Comparison of ENCODE assay signal across 18 cellular contexts in genomic region chr19:41956621-41957020, GRCh38. TPM values are rescaled to one million over a fixed set of nuclear protein-coding genes. Genes with fewer than 3 reads are reported as not detected.
A peak's percentile ranks its signal among the peaks of the same experiment; 100 is the strongest.
DNase-seq lines count a peak whose midpoint lies in the region; ATAC-seq and TF ChIP-seq lines count a peak whose summit lies in the region.
"Had no signal": no experiment of that assay in that cellular context is flagged by ENCODE, and none has a peak within 500 bp of the region (broad histone marks: within the 10 kb centered on the region; RNA-seq: fewer than 3 reads in every experiment).

No MANE protein-coding gene starts in this region.

- no TSS peak for BruUV-seq in IMR-90 (replicated peaks; lab: Mats Ljungman, UMichigan)

- H2BK20ac ChIP-seq in IMR-90 (ENCODE audit: low read depth, low read length) = no peak overlapping the region

- DNase-seq in IMR-90 = no peak
- DNase-seq in neural progenitor cell (ENCODE audit: low spot score) = no peak
- DNase-seq in naive thymus-derived CD4-positive, alpha-beta T cell = no peak
- no peak for DNase-seq in NCI-H226
- no peak for DNase-seq in aorta
- DNase-seq: DMS53, HCEC 1CT, KBM-7, MV-4-11, NCI-H1417, NCI-H187 treated with DMSO at 0.1 percent for 48 hours, NCI-H446 treated with DMSO at 0.1 percent for 48 hours, NCI-H82, Right ventricle myocardium superior, SK-N-SH had no signal

- dilution Hi-C loops in IMR-90 (cut with HindIII; ENCODE audit: low sequenced_read_pairs, unreplicated experiment) = no loop called here

- H3K23ac ChIP-seq in IMR-90 (ENCODE audit: low read depth, low read length) = no peak overlapping the region

- CTCF ChIA-PET in IMR-90 (lab: Yijun Ruan, JAX) = no interaction called here
- CTCF ChIA-PET in naive thymus-derived CD4-positive, alpha-beta T cell (lab: Charles Lee) = interaction anchor here (0.7 kb wide), 1 partner anchor 96 kb away, joined by 6 read pairs; the partner anchor contains the start of gene RPS19

- H4K8ac ChIP-seq in IMR-90 (ENCODE audit: low read depth in 2 of 2, low read length in 2 of 2) = no peak overlapping the region

- H3K36me3 ChIP-seq in BLaER1 (peaks cover 14% of the 10 kb centered on the region; the same call in 1 of the 2 replicates), IMR-90 (ENCODE audit: control insufficient read depth, insufficient read depth, low read length) (peaks cover 10% of the 10 kb centered on the region; the same call in 1 of the 2 replicates), duodenal mucosa (ENCODE audit: control insufficient read depth in 1 of 2, insufficient read depth in 2 of 2, low read length in 2 of 2) (peaks cover 0 to 6% of the 10 kb centered on the region in 2 donors), neural progenitor cell (no peaks in the 10 kb centered on the region), aorta (ENCODE audit: control insufficient read depth in 1 of 2, insufficient read depth in 2 of 2, low read length in 1 of 2) (peaks cover 0 to 3% of the 10 kb centered on the region in 2 donors)
- H3K36me3 ChIP-seq in naive thymus-derived CD4-positive, alpha-beta T cell (ENCODE audit: control insufficient read depth in 2 of 3, insufficient read depth in 3 of 3, low read length in 3 of 3) = peaks cover 0 to 17% (median 0%) of the 10 kb centered on the region in 3 experiments

- in situ Hi-C loops in IMR-90 (cut with MboI; ENCODE audit: low sequenced_read_pairs) = no loop called here

- no peak overlapping the region for H2BK15ac ChIP-seq in IMR-90 (ENCODE audit: low read depth, low read length)

- peaks cover 10% of the 10 kb centered on the region; the same call in 1 of the 2 replicates for H4K20me1 ChIP-seq in BLaER1
- H4K20me1 ChIP-seq in IMR-90 (ENCODE audit: insufficient read depth, low read length) = peaks cover 21% of the 10 kb centered on the region
- H4K20me1 ChIP-seq in neural progenitor cell (ENCODE audit: low read depth) = peaks cover 10% of the 10 kb centered on the region

- TF ChIP-seq RAD21 in IMR-90 (IDR thresholded peaks at IDR 0.05; ENCODE audit: low read length) = no peak

- H3K79me2 ChIP-seq in neural progenitor cell (ENCODE audit: low read depth) = no peaks in the 10 kb centered on the region

- H3K27me3 ChIP-seq in BLaER1 (no peaks in the 10 kb centered on the region), IMR-90 (ENCODE audit: control insufficient read depth, insufficient read depth, low read length) (no peaks in the 10 kb centered on the region), duodenal mucosa (ENCODE audit: control insufficient read depth in 1 of 2, insufficient read depth in 2 of 2, low read length in 2 of 2) (no peaks in the 10 kb centered on the region), neural progenitor cell (no peaks in the 10 kb centered on the region), aorta (ENCODE audit: control insufficient read depth in 1 of 2, insufficient read depth in 2 of 2, low read length in 1 of 2) (no peaks in the 10 kb centered on the region)
- H3K27me3 ChIP-seq in naive thymus-derived CD4-positive, alpha-beta T cell (ENCODE audit: control insufficient read depth in 2 of 2, insufficient read depth in 2 of 2, low read length in 2 of 2) = no peaks in the 10 kb centered on the region

- no peaks in the 10 kb centered on the region for H3K9me3 Mint-ChIP-seq in neural progenitor cell
- H3K9me3 Mint-ChIP-seq in naive thymus-derived CD4-positive, alpha-beta T cell = no peaks in the 10 kb centered on the region

- H3K4ac ChIP-seq in IMR-90 (ENCODE audit: low read depth, low read length) = no peak overlapping the region

- no peak overlapping the region for H2AK9ac ChIP-seq in IMR-90 (replicated peaks; ENCODE audit: low read depth, low read length, poor library complexity)

- no peak overlapping the region for H4K91ac ChIP-seq in IMR-90 (ENCODE audit: insufficient read depth, low read depth, low read length)

- H3K56ac ChIP-seq in IMR-90 (ENCODE audit: extremely low read depth, insufficient read depth, low read length) = no peak overlapping the region

- TF ChIP-seq CTCF in IMR-90 (conservative IDR thresholded peaks at IDR 0.05; ENCODE audit: low read depth, low read length) (no peak), neural progenitor cell (IDR thresholded peaks at IDR 0.05) (no peak)

- H3K9ac ChIP-seq in BLaER1 = 0 out of 2 replicates have a peak overlapping the region, but pooled peaks have one; percentile 10
- H3K9ac ChIP-seq in IMR-90 (ENCODE audit: low read depth, low read length) = no peak overlapping the region
- H3K9ac ChIP-seq in duodenal mucosa (ENCODE audit: low read depth in 1 of 2, low read length in 2 of 2) = peak overlapping the region; percentile 48 to 89
- no peak overlapping the region for H3K9ac ChIP-seq in neural progenitor cell

- H3K14ac ChIP-seq in IMR-90 (replicated peaks; ENCODE audit: low read depth, low read length) = no peak overlapping the region

- no peak overlapping the region for H2AK5ac ChIP-seq in IMR-90 (ENCODE audit: low read depth, low read length)

- H3K4me1 Mint-ChIP-seq in neural progenitor cell = peaks cover 13% of the 10 kb centered on the region
- peaks cover 19 to 25% (median 21%) of the 10 kb centered on the region in 7 donors for H3K4me1 Mint-ChIP-seq in naive thymus-derived CD4-positive, alpha-beta T cell

- peaks cover 5% of the 10 kb centered on the region for H3K27me3 Mint-ChIP-seq in neural progenitor cell (ENCODE audit: insufficient read depth, low read depth)
- no peaks in the 10 kb centered on the region for H3K27me3 Mint-ChIP-seq in naive thymus-derived CD4-positive, alpha-beta T cell

- no peak overlapping the region for H3K4me3 ChIP-seq in BLaER1
- H3K4me3 ChIP-seq in IMR-90 (ENCODE audit: insufficient read depth, low read depth, low read length) = no peak overlapping the region
- peak overlapping the region; percentile 60 to 68 for H3K4me3 ChIP-seq in duodenal mucosa (ENCODE audit: low read depth in 1 of 2, low read length in 2 of 2)
- H3K4me3 ChIP-seq in neural progenitor cell = no peak overlapping the region
- H3K4me3 ChIP-seq in naive thymus-derived CD4-positive, alpha-beta T cell (ENCODE audit: low read length) = no peak overlapping the region
- no peak overlapping the region for H3K4me3 ChIP-seq in aorta (ENCODE audit: low read length in 2 of 2)

- peaks cover 7 to 26% of the 10 kb centered on the region in 2 experiments for H3K79me1 ChIP-seq in IMR-90 (ENCODE audit: low read depth in 1 of 2, low read length in 2 of 2)

- H2BK120ac ChIP-seq in IMR-90 (ENCODE audit: low read depth, low read length) = no peak overlapping the region

- peaks cover 13% of the 10 kb centered on the region for H3F3A ChIP-seq in neural progenitor cell (ENCODE audit: low read depth)

- 83% methylated on average over 1 of the region's 13 CpGs; no CpG with 5 or more reads in 1 of the 2 experiments for WGBS in IMR-90 (ENCODE audit: extremely low coverage in 2 of 2, insufficient read length in 1 of 2), 2 experiments
- 83 to 85% methylated on average over 11 to 13 of the region's 13 CpGs for WGBS in aorta, 2 donors

- no peak overlapping the region for H2BK5ac ChIP-seq in IMR-90 (ENCODE audit: low read depth, low read length, poor library complexity, severe bottlenecking)

- H3K4me1 ChIP-seq in BLaER1 = peaks cover 40% of the 10 kb centered on the region
- peaks cover 8% of the 10 kb centered on the region for H3K4me1 ChIP-seq in IMR-90 (ENCODE audit: control insufficient read depth, insufficient read depth, low read length)
- peaks cover 30 to 37% of the 10 kb centered on the region in 2 donors for H3K4me1 ChIP-seq in duodenal mucosa (ENCODE audit: control insufficient read depth in 1 of 2, insufficient read depth in 2 of 2, low read length in 2 of 2)
- H3K4me1 ChIP-seq in neural progenitor cell = peaks cover 5% of the 10 kb centered on the region
- peaks cover 9% of the 10 kb centered on the region in 2 donors for H3K4me1 ChIP-seq in naive thymus-derived CD4-positive, alpha-beta T cell (ENCODE audit: control insufficient read depth in 2 of 2, insufficient read depth in 2 of 2, low read length in 2 of 2)
- H3K4me1 ChIP-seq in aorta (ENCODE audit: control insufficient read depth in 1 of 2, insufficient read depth in 2 of 2, low read length in 2 of 2) = no peaks in the 10 kb centered on the region

- peak overlapping the region; percentile 57 for H3K4me3 Mint-ChIP-seq in neural progenitor cell
- H3K4me3 Mint-ChIP-seq in naive thymus-derived CD4-positive, alpha-beta T cell = peak overlapping the region in 3 of 10 donors; percentile 14 to 80 (median 38)

- H2AFZ ChIP-seq in IMR-90 (replicated peaks; ENCODE audit: low read length, poor library complexity) = no peak overlapping the region
- H2AFZ ChIP-seq in neural progenitor cell (replicated peaks) = no peak overlapping the region

- intact Hi-C loops in IMR-90 (cut with micrococcal nuclease) (loop anchor here (5.0 to 10.0 kb wide), 2 partner anchors 76 to 162 kb away; partner anchors contain the start of gene CEACAM3), aorta (cut with DNase I) (loop anchor here (5.0 to 10.0 kb wide), 2 partner anchors 72 to 74 kb away; partner anchors contain the start of gene ARHGEF1 (in 2 of the 2))
- intact Hi-C loops in naive thymus-derived CD4-positive, alpha-beta T cell (cut with micrococcal nuclease) = loop anchor here in 1 of 2 donors (5.0 kb wide), 1 partner anchor 36 kb away; the partner anchor contains the start of gene ATP1A3

- H4K5ac ChIP-seq in IMR-90 (ENCODE audit: low read depth, low read length) = no peak overlapping the region

- H3K9me1 ChIP-seq in IMR-90 (ENCODE audit: insufficient read depth, low read length) = peaks cover 7% of the 10 kb centered on the region; the same call in 1 of the 2 replicates

- ATAC-seq in IMR-90 (ENCODE audit: low read depth) = no peak
- no peak for ATAC-seq in HG02852 (IDR thresholded peaks at IDR 0.05; ENCODE audit: unreplicated experiment)
- ATAC-seq in naive thymus-derived CD4-positive, alpha-beta T cell = no peak
- ATAC-seq in aorta (ENCODE audit: low FRiP score) = no peak

- H3K27ac Mint-ChIP-seq in neural progenitor cell = no peak overlapping the region
- peak overlapping the region in 1 of 9 donors; percentile 51 for H3K27ac Mint-ChIP-seq in naive thymus-derived CD4-positive, alpha-beta T cell

- H3K4me2 ChIP-seq in BLaER1 (no peak overlapping the region), IMR-90 (ENCODE audit: low read depth, low read length) (no peak overlapping the region), neural progenitor cell (no peak overlapping the region)

- POLR2A ChIA-PET in IMR-90 (lab: Charles Lee; ENCODE audit: unreplicated experiment) = no interaction called here
- POLR2A ChIA-PET in naive thymus-derived CD4-positive, alpha-beta T cell (lab: Charles Lee) = interaction anchor here (3.8 to 4.3 kb wide), 2 partner anchors 10 to 97 kb away, joined by 28 to 29 read pairs; partner anchors contain the start of gene RPS19

- H3K27ac ChIP-seq in BLaER1 (no peak overlapping the region), IMR-90 (ENCODE audit: insufficient read depth, low read length) (no peak overlapping the region), duodenal mucosa (ENCODE audit: low read depth, low read length) (no peak overlapping the region), neural progenitor cell (no peak overlapping the region), aorta (ENCODE audit: low read depth in 1 of 2, low read length in 2 of 2) (no peak overlapping the region)
- no peak overlapping the region for H3K27ac ChIP-seq in naive thymus-derived CD4-positive, alpha-beta T cell (ENCODE audit: low read depth, low read length)

- H3K18ac ChIP-seq in IMR-90 (ENCODE audit: low read depth, low read length) = no peak overlapping the region

- H3K9me3 ChIP-seq in BLaER1 (no peaks in the 10 kb centered on the region), IMR-90 (ENCODE audit: control insufficient read depth, insufficient read depth, low read length) (no peaks in the 10 kb centered on the region), duodenal mucosa (ENCODE audit: control insufficient read depth in 1 of 2, low read length in 2 of 2) (no peaks in the 10 kb centered on the region), neural progenitor cell (ENCODE audit: low read depth) (no peaks in the 10 kb centered on the region), aorta (ENCODE audit: control insufficient read depth, low read length) (no peaks in the 10 kb centered on the region)
- no peaks in the 10 kb centered on the region for H3K9me3 ChIP-seq in naive thymus-derived CD4-positive, alpha-beta T cell (ENCODE audit: control insufficient read depth in 2 of 3, low read length in 3 of 3)
- H3K9me3 ChIP-seq: SK-N-SH had no signal

- no peaks in the 10 kb centered on the region for H3K36me3 Mint-ChIP-seq in neural progenitor cell
- H3K36me3 Mint-ChIP-seq in naive thymus-derived CD4-positive, alpha-beta T cell = peaks cover 0 to 6% (median 0%) of the 10 kb centered on the region in 5 donors

- TF ChIP-seq POLR2A in IMR-90 (IDR thresholded peaks at IDR 0.05; ENCODE audit: low read depth, low read length) = 0 out of 2 replicates have a peak, but pooled peaks have one; percentile 17

RNA-seq across cellular contexts. Expression of gene RABAC1, which starts 2.5 kb away (rescaled TPM):
- total RNA-seq in IMR-90 (2012; rRNA removed) = 117 and 145 TPM in 2 replicates
- polyA plus RNA-seq in IMR-90 (2012; rRNA removed) = 276 and 320 TPM in 2 replicates
- polyA plus RNA-seq in IMR-90 (2012; cell fraction: cytosol; rRNA removed) = 632 and 774 TPM in 2 replicates
- 305 and 429 TPM in 2 replicates for polyA plus RNA-seq in IMR-90 (2012; cell fraction: nucleus; rRNA removed; ENCODE audit: low replicate concordance)
- total RNA-seq in neural progenitor cell (ENCODE audit: low replicate concordance) = 33.1 and 108 TPM in 2 replicates
- total RNA-seq in naive thymus-derived CD4-positive, alpha-beta T cell = 10 to 100 TPM; 70.4 to 90.9 (median 78.1) TPM
- 100 to 1,000 TPM; 171 to 187 TPM for polyA plus RNA-seq in naive thymus-derived CD4-positive, alpha-beta T cell
- 100 to 1,000 TPM; 175 to 198 TPM for total RNA-seq in aorta
- 100 to 1,000 TPM; 223 to 376 TPM for polyA plus RNA-seq in aorta

RNA-seq across cellular contexts. Expression of gene ERFL, which starts 28.4 kb away (rescaled TPM):
- not detected in 2 replicates for total RNA-seq in IMR-90 (2012; rRNA removed)
- 0.09 TPM in 1 of 2 replicates, not detected in the other for polyA plus RNA-seq in IMR-90 (2012; rRNA removed)
- 0.02 and 0.08 TPM in 2 replicates for polyA plus RNA-seq in IMR-90 (2012; cell fraction: cytosol; rRNA removed)
- 0.26 and 0.53 TPM in 2 replicates for polyA plus RNA-seq in IMR-90 (2012; cell fraction: nucleus; rRNA removed; ENCODE audit: low replicate concordance)
- 0.22 and 0.65 TPM in 2 replicates for total RNA-seq in neural progenitor cell (ENCODE audit: low replicate concordance)
- total RNA-seq in naive thymus-derived CD4-positive, alpha-beta T cell = 10 to 100 TPM in 2 of 5 experiments, 1 to 10 TPM in 3; 3.0 to 15.0 (median 8.0) TPM
- not detected for polyA plus RNA-seq in naive thymus-derived CD4-positive, alpha-beta T cell
- total RNA-seq in aorta = under 1 TPM; 0.51 to 0.81 TPM
- polyA plus RNA-seq in aorta = under 1 TPM in 1 of 2 donors, not detected in 1; 0.46 TPM
- total RNA-seq: Right ventricle myocardium superior had no signal

RNA-seq across cellular contexts. Expression of gene ATP1A3, which starts 37.4 kb away (rescaled TPM):
- total RNA-seq in IMR-90 (2012; rRNA removed) (under 0.01 TPM in 2 replicates), neural progenitor cell (ENCODE audit: low replicate concordance) (1.6 TPM in 1 of 2 replicates, not detected in the other), aorta (not detected)
- polyA plus RNA-seq in IMR-90 (2012; rRNA removed) (0.11 and 0.12 TPM in 2 replicates), aorta (under 1 TPM in 1 of 2 donors, not detected in 1; 0.38 TPM)
- polyA plus RNA-seq in IMR-90 (2012; cell fraction: cytosol; rRNA removed) = 0.04 and 0.10 TPM in 2 replicates
- 0.06 and 0.16 TPM in 2 replicates for polyA plus RNA-seq in IMR-90 (2012; cell fraction: nucleus; rRNA removed; ENCODE audit: low replicate concordance)
- 1 to 10 TPM; 1.3 to 5.0 (median 2.9) TPM for total RNA-seq in naive thymus-derived CD4-positive, alpha-beta T cell
- polyA plus RNA-seq in naive thymus-derived CD4-positive, alpha-beta T cell = 1 to 10 TPM in 1 of 2 donors, under 1 TPM in 1; 0.54 to 2.7 TPM

Comparison
In these comparisons a context has a peak if more than half of its experiments do, and no peak if none do; other contexts are left out.
1. H3K4me3 ChIP-seq: peak in duodenal mucosa (2 of 2); none in BLaER1 (single experiment), IMR-90 (single experiment), neural progenitor cell (single experiment), naive thymus-derived CD4-positive, alpha-beta T cell (single experiment) and aorta (0 of 2).
2. H3K9ac ChIP-seq: peak in BLaER1 (single experiment) and duodenal mucosa (2 of 2); none in IMR-90 (single experiment) and neural progenitor cell (single experiment).